ENCODE assay signal across 8 cellular contexts in the genomic region with DNA sequence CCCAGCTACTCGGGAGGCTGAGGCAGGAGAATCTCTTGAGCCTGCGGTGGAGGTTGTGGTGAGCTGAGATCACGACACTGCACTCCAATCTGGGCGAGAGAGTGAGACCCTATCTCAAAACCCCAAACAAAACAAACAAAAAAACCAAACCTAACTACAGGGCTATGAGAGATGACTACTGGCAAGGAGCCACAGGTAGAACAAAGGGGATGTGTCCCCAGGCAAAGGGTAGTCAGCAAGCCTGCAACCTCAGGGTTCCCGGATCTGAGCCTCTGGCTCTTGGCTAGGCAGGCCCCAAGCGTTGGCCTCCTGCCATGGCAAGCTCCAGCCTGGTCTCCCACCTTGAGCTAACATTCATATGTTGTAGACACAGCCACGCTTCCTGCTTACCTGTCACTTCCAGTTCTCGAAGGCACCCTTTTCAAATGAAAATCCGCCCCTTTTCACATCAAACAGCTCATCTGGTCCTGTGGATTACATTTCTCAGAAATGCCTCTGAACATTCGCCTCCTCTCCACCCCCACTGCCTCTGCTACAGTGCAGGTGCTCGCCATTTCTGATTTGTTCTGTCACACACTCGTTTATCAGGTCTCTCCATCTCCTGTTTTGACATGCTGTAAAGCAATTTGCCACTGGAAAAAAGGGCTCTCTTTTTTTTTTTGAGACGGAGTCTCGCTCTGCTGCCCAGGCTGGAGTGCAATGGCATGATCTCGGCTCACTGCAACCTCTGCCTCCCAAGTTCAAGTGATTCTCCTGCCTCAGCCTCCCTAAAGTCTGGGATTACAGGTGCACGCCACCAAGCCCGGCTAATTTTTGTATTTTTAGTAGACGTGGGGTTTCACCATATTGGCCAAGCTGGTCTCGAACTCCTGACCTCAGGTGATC.
DNase-seq lines count a peak whose midpoint lies in the region; ATAC-seq and TF ChIP-seq lines count a peak whose summit lies in the region.

No MANE protein-coding gene starts in this region.

- DNase-seq in central memory CD4-positive, alpha-beta T cell: peak; percentile 75
- DNase-seq in stimulated activated CD4-positive, alpha-beta T cell treated with anti-CD3 and anti-CD28 coated beads, Interleukin-15, amount 100 ng/mL, for 48 hours (ENCODE audit: low read depth in 2 of 2): peak; percentile 75 to 82
- DNase-seq in NCI-H526 treated with DMSO at 0.1 percent for 48 hours (lab: John Stamatoyannopoulos, UW): no peak
- DNase-seq in dedifferentiated amniotic fluid mesenchymal stem cell (ENCODE audit: extremely low spot score): no peak

- peaks cover 8% of the 10 kb centered on the region for H3K36me3 ChIP-seq in KOPT-K1 (ENCODE audit: insufficient read depth, low read length)

- no peaks in the 10 kb centered on the region for H3K9me3 ChIP-seq in KOPT-K1 (ENCODE audit: insufficient read depth, low read length, poor library complexity, severe bottlenecking)

- no peak for ATAC-seq in HG03196 (IDR thresholded peaks at IDR 0.05; ENCODE audit: unreplicated experiment)
- ATAC-seq in GM18861 (IDR thresholded peaks at IDR 0.05; ENCODE audit: unreplicated experiment): no peak

- peak overlapping the region; percentile 61 for H3K27ac ChIP-seq in KOPT-K1 (ENCODE audit: low read depth, low read length, poor library complexity, severe bottlenecking)
- peak overlapping the region; percentile 82 for H3K27ac ChIP-seq in VCaP

- TF ChIP-seq CTCF in VCaP (conservative IDR thresholded peaks at IDR 0.05): no peak

Comparison
In these comparisons a context has a peak if more than half of its experiments do, and no peak if none do; other contexts are left out.
1. DNase-seq: peak in central memory CD4-positive, alpha-beta T cell (single experiment) and stimulated activated CD4-positive, alpha-beta T cell treated with anti-CD3 and anti-CD28 coated beads, Interleukin-15, amount 100 ng/mL, for 48 hours (2 of 2); none in NCI-H526 treated with DMSO at 0.1 percent for 48 hours (single experiment) and dedifferentiated amniotic fluid mesenchymal stem cell (single experiment).